9 cellular contexts compared by ENCODE assay signal in the genomic region with DNA sequence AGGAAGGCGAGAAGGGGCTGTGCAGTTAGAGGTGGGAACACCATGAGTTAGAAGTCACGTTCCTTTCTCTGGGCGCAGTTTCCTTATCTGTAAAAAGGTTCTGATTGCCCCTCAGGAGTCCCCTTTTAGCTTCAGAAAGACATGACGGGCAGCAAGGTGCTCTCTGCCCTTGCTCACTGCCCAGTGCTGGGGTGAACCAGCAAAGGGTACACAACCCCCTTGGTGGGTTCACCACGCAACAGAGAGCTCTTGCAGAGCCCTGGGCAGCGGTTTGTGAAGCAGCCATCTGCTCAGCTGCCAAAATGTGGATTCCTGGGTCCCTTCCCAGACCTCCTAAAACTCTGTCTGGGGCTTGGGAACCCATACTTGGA. TPM values are rescaled to one million over a fixed set of nuclear protein-coding genes. Genes with fewer than 3 reads are reported as not detected.
DNase-seq lines count a peak whose midpoint lies in the region; ATAC-seq and TF ChIP-seq lines count a peak whose summit lies in the region.
"Had no signal": no experiment of that assay in that cellular context is flagged by ENCODE, and none has a peak within 500 bp of the region (broad histone marks: within the 10 kb centered on the region; RNA-seq: fewer than 3 reads in every experiment).

No MANE protein-coding gene starts in this region.

- no peak overlapping the region for H4K91ac ChIP-seq in neuronal stem cell (ENCODE audit: low read depth, low read length, poor library complexity)

- H3K9me3 Mint-ChIP-seq in CD8-positive, alpha-beta T cell, result no peaks in the 10 kb centered on the region
- no peaks in the 10 kb centered on the region for H3K9me3 Mint-ChIP-seq in endothelial cell (ENCODE audit: unreplicated experiment)

- peak overlapping the region; percentile 85 for H3K4me3 ChIP-seq in CD8-positive, alpha-beta T cell (ENCODE audit: low read depth, low read length)
- H3K4me3 ChIP-seq in neuronal stem cell (ENCODE audit: low read length in 2 of 2) (no peak overlapping the region), brain microvascular endothelial cell (ENCODE audit: low read depth, low read length) (no peak overlapping the region)

- H3K27ac Mint-ChIP-seq in CD8-positive, alpha-beta T cell, result peak overlapping the region; percentile 91
- no peak overlapping the region for H3K27ac Mint-ChIP-seq in endothelial cell (ENCODE audit: unreplicated experiment)

- peak overlapping the region; percentile 98 for H3K4me2 ChIP-seq in neuronal stem cell (ENCODE audit: insufficient read depth, low read length, poor library complexity, severe bottlenecking)

- CTCF ChIA-PET in CD8-positive, alpha-beta T cell (lab: Charles Lee), result interaction anchor here (0.9 to 2.4 kb wide), 6 partner anchors 14 to 70 kb away, joined by 3 to 9 read pairs (median 3); no protein-coding TSS in a partner anchor

- no peak overlapping the region for H2BK5ac ChIP-seq in neuronal stem cell (ENCODE audit: low read length)

- peaks cover 2% of the 10 kb centered on the region for H3K36me3 Mint-ChIP-seq in CD8-positive, alpha-beta T cell
- peaks cover 3% of the 10 kb centered on the region for H3K36me3 Mint-ChIP-seq in endothelial cell (ENCODE audit: low read depth, unreplicated experiment)

- no peak overlapping the region for H4K8ac ChIP-seq in neuronal stem cell (ENCODE audit: low read depth, low read length)

- DNase-seq in CD8-positive, alpha-beta T cell, result no peak
- DNase-seq in NCI-H69 (lab: John Stamatoyannopoulos, UW), result peak; percentile 63
- DNase-seq in endothelial cell (ENCODE audit: low spot score), result no peak
- no peak for DNase-seq in neuronal stem cell (ENCODE audit: low spot score)
- DNase-seq in brain microvascular endothelial cell, result no peak
- DNase-seq in D341Med (ENCODE audit: low spot score), result no peak

- no peak overlapping the region for H2BK15ac ChIP-seq in neuronal stem cell (ENCODE audit: low read length)

- H3K79me1 ChIP-seq in neuronal stem cell (ENCODE audit: low read depth, low read length), result no peaks in the 10 kb centered on the region

- no peak overlapping the region for H2AFZ ChIP-seq in neuronal stem cell (ENCODE audit: low read length)

- H3K18ac ChIP-seq in neuronal stem cell (ENCODE audit: low read length), result peak overlapping the region; percentile 33

- H3K27ac ChIP-seq in CD8-positive, alpha-beta T cell (ENCODE audit: low read depth, low read length), result no peak overlapping the region
- H3K27ac ChIP-seq in neuronal stem cell (replicated peaks; ENCODE audit: low read length) (no peak overlapping the region), brain microvascular endothelial cell (no peak overlapping the region)

- peak overlapping the region; percentile 89 for H3K4me3 Mint-ChIP-seq in CD8-positive, alpha-beta T cell
- H3K4me3 Mint-ChIP-seq in endothelial cell (ENCODE audit: unreplicated experiment), result peak overlapping the region; percentile 65

- peaks cover 45% of the 10 kb centered on the region for H3K4me1 Mint-ChIP-seq in CD8-positive, alpha-beta T cell (ENCODE audit: low read depth)
- peaks cover 13% of the 10 kb centered on the region for H3K4me1 Mint-ChIP-seq in endothelial cell (ENCODE audit: unreplicated experiment)

- no peak overlapping the region for H2BK12ac ChIP-seq in neuronal stem cell (ENCODE audit: low read length)

- H3K9ac ChIP-seq in neuronal stem cell (ENCODE audit: low read depth, low read length, poor library complexity), result no peak overlapping the region

- no peak for ATAC-seq in CD8-positive, alpha-beta T cell
- ATAC-seq in GM19463 (IDR thresholded peaks at IDR 0.05; ENCODE audit: unreplicated experiment), result no peak
- ATAC-seq in GM19455 (IDR thresholded peaks at IDR 0.05; ENCODE audit: unreplicated experiment), result no peak

- no peaks in the 10 kb centered on the region for H3K27me3 Mint-ChIP-seq in CD8-positive, alpha-beta T cell (ENCODE audit: low read depth)
- peaks cover 17% of the 10 kb centered on the region for H3K27me3 Mint-ChIP-seq in endothelial cell (ENCODE audit: unreplicated experiment)

- H2BK120ac ChIP-seq in neuronal stem cell (ENCODE audit: low read depth, low read length), result no peak overlapping the region

- H3K14ac ChIP-seq in neuronal stem cell (ENCODE audit: low read length), result no peak overlapping the region

- no peak for TF ChIP-seq CTCF in CD8-positive, alpha-beta T cell (IDR thresholded peaks at IDR 0.05)
- TF ChIP-seq CTCF in endothelial cell (IDR thresholded peaks at IDR 0.05; ENCODE audit: unreplicated experiment), result no peak
- TF ChIP-seq CTCF in brain microvascular endothelial cell (IDR thresholded peaks at IDR 0.05; ENCODE audit: low read depth, low read length, missing control alignments), result no peak

- H2AK5ac ChIP-seq in neuronal stem cell (ENCODE audit: low read depth, low read length), result peak overlapping the region; percentile 21

- H3K27me3 ChIP-seq in CD8-positive, alpha-beta T cell (ENCODE audit: insufficient read depth, low read length), result no peaks in the 10 kb centered on the region
- peaks cover 0 to 28% (median 4%) of the 10 kb centered on the region in 3 experiments for H3K27me3 ChIP-seq in neuronal stem cell (ENCODE audit: control insufficient read depth in 3 of 3, insufficient read depth in 3 of 3, low read depth in 1 of 3, low read length in 3 of 3)
- H3K27me3 ChIP-seq in brain microvascular endothelial cell (replicated peaks), result no peaks in the 10 kb centered on the region

- no peaks in the 10 kb centered on the region for H3K36me3 ChIP-seq in CD8-positive, alpha-beta T cell (ENCODE audit: insufficient read depth, low read length)
- H3K36me3 ChIP-seq in neuronal stem cell (replicated peaks in 1 of 2; ENCODE audit: control insufficient read depth in 2 of 2, insufficient read depth in 2 of 2, low read length in 2 of 2) (peaks cover 2 to 10% of the 10 kb centered on the region in 2 donors), brain microvascular endothelial cell (replicated peaks) (no peaks in the 10 kb centered on the region)

- peak overlapping the region; percentile 48 for H3K23ac ChIP-seq in neuronal stem cell (ENCODE audit: low read depth, low read length, poor library complexity)

- POLR2A ChIA-PET in CD8-positive, alpha-beta T cell (lab: Charles Lee), result interaction anchor here (0.9 to 1.5 kb wide), 3 partner anchors 12 to 70 kb away, joined by 3 to 7 read pairs (median 6); a partner anchor contains a TSS

- in situ Hi-C loops in brain microvascular endothelial cell (cut with HindIII; ENCODE audit: low pct_ligation_motif_present, low sequenced_read_pairs), result no loop called here

- no CpG with 5 or more reads among the region's 6 CpGs for WGBS in neuronal stem cell (ENCODE audit: extremely low coverage in 2 of 2, insufficient read length in 2 of 2, insufficient replicate concordance in 1 of 2), 2 donors

- H3K9me3 ChIP-seq in CD8-positive, alpha-beta T cell (ENCODE audit: low read length), result no peaks in the 10 kb centered on the region
- H3K9me3 ChIP-seq in neuronal stem cell (replicated peaks in 1 of 2; ENCODE audit: control insufficient read depth in 2 of 2, insufficient read depth in 1 of 2, low read depth in 1 of 2, low read length in 2 of 2), result no peaks in the 10 kb centered on the region

- H3K4ac ChIP-seq in neuronal stem cell (ENCODE audit: low read length), result no peak overlapping the region

- intact Hi-C loops in CD8-positive, alpha-beta T cell (cut with DNase I, micrococcal nuclease), result loop anchor here (1.0 to 2.0 kb wide), 3 partner anchors 12 to 200 kb away; a partner anchor contains a TSS

- peaks cover 45% of the 10 kb centered on the region for H3K4me1 ChIP-seq in CD8-positive, alpha-beta T cell (ENCODE audit: insufficient read depth, low read length)
- peaks cover 2 to 18% of the 10 kb centered on the region in 2 donors for H3K4me1 ChIP-seq in neuronal stem cell (ENCODE audit: control insufficient read depth in 2 of 2, insufficient read depth in 1 of 2, low read depth in 1 of 2, low read length in 2 of 2)

RNA-seq across cellular contexts. Expression of a gene that starts 0.9 kb away (rescaled TPM):
- 10 to 100 TPM; 17.2 to 17.3 TPM for total RNA-seq in CD8-positive, alpha-beta T cell
- total RNA-seq in endothelial cell (ENCODE audit: unreplicated experiment), result 4.6 TPM
- polyA plus RNA-seq in neuronal stem cell (2013, experiment 1 of 2), result 1.4 TPM
- polyA plus RNA-seq in neuronal stem cell (2013, experiment 2 of 2), result 1.7 TPM

RNA-seq across cellular contexts. Expression of a gene that starts 5.0 kb away (rescaled TPM):
- total RNA-seq in CD8-positive, alpha-beta T cell, result 1 to 10 TPM; 1.0 to 1.1 TPM
- total RNA-seq in endothelial cell (ENCODE audit: unreplicated experiment), result not detected
- polyA plus RNA-seq in neuronal stem cell (2013, experiment 1 of 2), result 0.03 TPM
- polyA plus RNA-seq in neuronal stem cell (2013, experiment 2 of 2), result not detected
- total RNA-seq: temporal lobe had no signal

RNA-seq across cellular contexts. Expression of a gene that starts 9.7 kb away (rescaled TPM):
- 10 to 100 TPM; 26.7 to 30.5 TPM for total RNA-seq in CD8-positive, alpha-beta T cell
- total RNA-seq in endothelial cell (ENCODE audit: unreplicated experiment), result 34.4 TPM
- 9.7 TPM for polyA plus RNA-seq in neuronal stem cell (2013, experiment 1 of 2)
- polyA plus RNA-seq in neuronal stem cell (2013, experiment 2 of 2), result 9.2 TPM

RNA-seq across cellular contexts. Expression of a gene that starts 42.1 kb away (rescaled TPM):
- total RNA-seq in CD8-positive, alpha-beta T cell, result 10 to 100 TPM in 1 of 2 experiments, 1 to 10 TPM in 1; 9.6 to 11.0 TPM
- total RNA-seq in endothelial cell (ENCODE audit: unreplicated experiment), result 31.5 TPM
- 7.3 TPM for polyA plus RNA-seq in neuronal stem cell (2013, experiment 1 of 2)
- 8.2 TPM for polyA plus RNA-seq in neuronal stem cell (2013, experiment 2 of 2)

RNA-seq across cellular contexts. Expression of a gene that starts 42.5 kb away (rescaled TPM):
- total RNA-seq in CD8-positive, alpha-beta T cell, result 10 to 100 TPM; 11.2 to 11.9 TPM
- total RNA-seq in endothelial cell (ENCODE audit: unreplicated experiment), result 55.6 TPM
- polyA plus RNA-seq in neuronal stem cell (2013, experiment 1 of 2), result 41.3 TPM
- 37.8 TPM for polyA plus RNA-seq in neuronal stem cell (2013, experiment 2 of 2)
